18 cellular contexts compared by ENCODE assay signal in the genomic region with DNA sequence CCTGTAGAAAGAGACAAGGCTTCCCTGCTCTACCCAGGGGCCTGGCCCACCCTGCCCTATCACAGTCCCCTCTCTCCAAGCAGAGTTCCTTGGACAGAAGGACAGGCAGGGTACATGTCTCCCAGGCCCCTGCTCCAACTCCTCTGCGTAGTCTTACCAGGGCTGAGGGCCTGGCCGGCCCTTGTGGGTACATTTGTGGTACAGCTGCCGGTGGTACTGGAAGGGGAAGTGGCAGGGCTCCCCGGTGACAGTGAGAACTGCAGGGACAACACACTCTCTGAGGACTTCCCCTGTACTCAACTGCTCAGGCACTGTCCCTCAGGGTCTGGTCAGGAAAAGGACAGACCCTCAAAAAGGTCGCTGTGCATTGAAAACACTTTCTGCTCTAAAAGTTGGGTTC. TPM values are rescaled to one million over a fixed set of nuclear protein-coding genes. Genes with fewer than 3 reads are reported as not detected.
A peak's percentile ranks its signal among the peaks of the same experiment; 100 is the strongest.
DNase-seq lines count a peak whose midpoint lies in the region; ATAC-seq and TF ChIP-seq lines count a peak whose summit lies in the region.
"Had no signal": no experiment of that assay in that cellular context is flagged by ENCODE, and none has a peak within 500 bp of the region (broad histone marks: within the 10 kb centered on the region; RNA-seq: fewer than 3 reads in every experiment).

No MANE protein-coding gene starts in this region.

- peak; percentile 48 for DNase-seq in activated naive CD8-positive, alpha-beta T cell treated with anti-CD3 and anti-CD28 coated beads, Interleukin-2, amount 10 ng/mL, durations not matched to agents 7 days and 5 days
- DNase-seq in activated naive CD8-positive, alpha-beta T cell treated with anti-CD3 and anti-CD28 coated beads, Interleukin-2, amount 50 U/mL, for 24 hours, result no peak
- DNase-seq in left ventricle myocardium superior, result peak; percentile 53
- DNase-seq in transverse colon, result peak; percentile 61
- DNase-seq in stimulated activated CD4-positive, alpha-beta T cell treated with anti-CD3 and anti-CD28 coated beads, Interleukin-4, amount 100 ng/mL, for 1 hour, result no peak
- no peak for DNase-seq in suprapubic skin (ENCODE audit: low spot score in 2 of 2)
- DNase-seq in osteocyte (ENCODE audit: extremely low spot score, unreplicated experiment), result no peak
- DNase-seq: activated T-cell treated with anti-CD3 and anti-CD28 coated beads for 4 hours, colonic mucosa, NCI-H1436 treated with DMSO at 0.1 percent for 48 hours, NCI-H510A treated with DMSO at 0.1 percent for 48 hours, SHP77 treated with DMSO at 0.1 percent for 48 hours had no signal

- H3K79me2 ChIP-seq in OCI-LY3 (ENCODE audit: low read length), result no peaks in the 10 kb centered on the region

- no peaks in the 10 kb centered on the region for H3K9me3 Mint-ChIP-seq in activated naive CD8-positive, alpha-beta T cell treated with anti-CD3 and anti-CD28 coated beads, Interleukin-2, amount 10 ng/mL, durations not matched to agents 7 days and 5 days
- H3K9me3 Mint-ChIP-seq in activated naive CD8-positive, alpha-beta T cell treated with anti-CD3 and anti-CD28 coated beads, Interleukin-2, amount 50 U/mL, for 24 hours, result no peaks in the 10 kb centered on the region
- no peaks in the 10 kb centered on the region for H3K9me3 Mint-ChIP-seq in osteocyte (ENCODE audit: unreplicated experiment)
- H3K9me3 Mint-ChIP-seq: neural progenitor cell had no signal

- TF ChIP-seq POLR2A in transverse colon (IDR thresholded peaks at IDR 0.05) (no peak), suprapubic skin (IDR thresholded peaks at IDR 0.05) (no peak)

- H3K4me3 Mint-ChIP-seq in activated naive CD8-positive, alpha-beta T cell treated with anti-CD3 and anti-CD28 coated beads, Interleukin-2, amount 10 ng/mL, durations not matched to agents 7 days and 5 days, result peak overlapping the region; percentile 35
- H3K4me3 Mint-ChIP-seq in activated naive CD8-positive, alpha-beta T cell treated with anti-CD3 and anti-CD28 coated beads, Interleukin-2, amount 50 U/mL, for 24 hours, result no peak overlapping the region
- no peak overlapping the region for H3K4me3 Mint-ChIP-seq in osteocyte (ENCODE audit: unreplicated experiment)

- H3K9me3 ChIP-seq in OCI-LY3 (ENCODE audit: insufficient read depth, low read length) (no peaks in the 10 kb centered on the region), transverse colon (no peaks in the 10 kb centered on the region), suprapubic skin (no peaks in the 10 kb centered on the region)
- H3K9me3 ChIP-seq: colonic mucosa had no signal

- no peaks in the 10 kb centered on the region for H3K36me3 ChIP-seq in OCI-LY3 (replicated peaks; ENCODE audit: low read depth, low read length)
- no peaks in the 10 kb centered on the region for H3K36me3 ChIP-seq in transverse colon
- H3K36me3 ChIP-seq in suprapubic skin, result no peaks in the 10 kb centered on the region
- H3K36me3 ChIP-seq: colonic mucosa, neural progenitor cell had no signal

- no peak overlapping the region for H3K9ac ChIP-seq in OCI-LY3 (ENCODE audit: low read length)
- H3K9ac ChIP-seq: neural progenitor cell had no signal

- H3K27ac ChIP-seq in OCI-LY3 (ENCODE audit: low read length), result no peak overlapping the region
- H3K27ac ChIP-seq in transverse colon, result no peak overlapping the region
- H3K27ac ChIP-seq in suprapubic skin, result no peak overlapping the region
- H3K27ac ChIP-seq: colonic mucosa, neural progenitor cell had no signal

- TF ChIP-seq EP300 in transverse colon (IDR thresholded peaks at IDR 0.05; ENCODE audit: low read depth), result no peak
- no peak for TF ChIP-seq EP300 in suprapubic skin (IDR thresholded peaks at IDR 0.05)

- H3K4me3 ChIP-seq in OCI-LY3 (ENCODE audit: low read length) (no peak overlapping the region), transverse colon (no peak overlapping the region), suprapubic skin (no peak overlapping the region)
- H3K4me3 ChIP-seq: colonic mucosa, neural progenitor cell had no signal

- WGBS in transverse colon (ENCODE audit: low coverage in 1 of 2), 2 donors, result 69% methylated on average over 5 of the region's 5 CpGs; no CpG with 5 or more reads in 1 of the 2 donors
- 86% methylated on average over 5 of the region's 5 CpGs for WGBS in suprapubic skin

- POLR2A ChIA-PET in activated naive CD8-positive, alpha-beta T cell treated with anti-CD3 and anti-CD28 coated beads, Interleukin-2, amount 10 ng/mL, durations not matched to agents 7 days and 5 days (lab: Charles Lee), result interaction anchor here (2.7 to 5.5 kb wide), 4 partner anchors 24 to 49 kb away, joined by 19 to 145 read pairs (median 116); a partner anchor contains a TSS

- no peak overlapping the region; the same call in 1 of the 2 replicates for H2AFZ ChIP-seq in OCI-LY3 (ENCODE audit: low read depth, low read length)
- H2AFZ ChIP-seq: neural progenitor cell had no signal

- in situ Hi-C loops in transverse colon (cut with MboI; ENCODE audit: low pct_ligation_motif_present in 1 of 4, low pct_unique_long_range_greater_than_20kb in 1 of 4, low sequenced_read_pairs in 3 of 4), result no loop called here

- H3K27me3 ChIP-seq in OCI-LY3 (ENCODE audit: low read depth, low read length) (peaks cover 17% of the 10 kb centered on the region), transverse colon (peaks cover 31% of the 10 kb centered on the region), suprapubic skin (peaks cover 27% of the 10 kb centered on the region)

- H4K20me1 ChIP-seq in OCI-LY3 (ENCODE audit: insufficient read depth, low read length), result no peaks in the 10 kb centered on the region

- 0 out of 2 replicates have a peak overlapping the region, but pooled peaks have one; percentile 16 for H3K4me2 ChIP-seq in OCI-LY3 (ENCODE audit: low read length)
- H3K4me2 ChIP-seq: neural progenitor cell had no signal

- H3K27me3 Mint-ChIP-seq in activated naive CD8-positive, alpha-beta T cell treated with anti-CD3 and anti-CD28 coated beads, Interleukin-2, amount 10 ng/mL, durations not matched to agents 7 days and 5 days, result peaks cover 22% of the 10 kb centered on the region
- H3K27me3 Mint-ChIP-seq in activated naive CD8-positive, alpha-beta T cell treated with anti-CD3 and anti-CD28 coated beads, Interleukin-2, amount 50 U/mL, for 24 hours, result peaks cover 28% of the 10 kb centered on the region
- H3K27me3 Mint-ChIP-seq in osteocyte (ENCODE audit: unreplicated experiment), result peaks cover 19% of the 10 kb centered on the region

- no peak for ATAC-seq in activated naive CD8-positive, alpha-beta T cell treated with anti-CD3 and anti-CD28 coated beads, Interleukin-2, amount 10 ng/mL, durations not matched to agents 7 days and 5 days (ENCODE audit: low read depth)
- no peak for ATAC-seq in activated naive CD8-positive, alpha-beta T cell treated with anti-CD3 and anti-CD28 coated beads, Interleukin-2, amount 50 U/mL, for 24 hours
- no peak for ATAC-seq in left ventricle myocardium superior
- ATAC-seq: esophagus mucosa had no signal

- H3K36me3 Mint-ChIP-seq in activated naive CD8-positive, alpha-beta T cell treated with anti-CD3 and anti-CD28 coated beads, Interleukin-2, amount 10 ng/mL, durations not matched to agents 7 days and 5 days, result peaks cover 3% of the 10 kb centered on the region
- no peaks in the 10 kb centered on the region for H3K36me3 Mint-ChIP-seq in activated naive CD8-positive, alpha-beta T cell treated with anti-CD3 and anti-CD28 coated beads, Interleukin-2, amount 50 U/mL, for 24 hours (ENCODE audit: low read depth)
- no peaks in the 10 kb centered on the region for H3K36me3 Mint-ChIP-seq in osteocyte (ENCODE audit: unreplicated experiment)
- H3K36me3 Mint-ChIP-seq: neural progenitor cell had no signal

- no peak overlapping the region for H3K27ac Mint-ChIP-seq in activated naive CD8-positive, alpha-beta T cell treated with anti-CD3 and anti-CD28 coated beads, Interleukin-2, amount 10 ng/mL, durations not matched to agents 7 days and 5 days
- H3K27ac Mint-ChIP-seq in activated naive CD8-positive, alpha-beta T cell treated with anti-CD3 and anti-CD28 coated beads, Interleukin-2, amount 50 U/mL, for 24 hours, result no peak overlapping the region
- H3K27ac Mint-ChIP-seq in osteocyte (ENCODE audit: unreplicated experiment), result no peak overlapping the region
- H3K27ac Mint-ChIP-seq: neural progenitor cell had no signal

- peaks cover 40% of the 10 kb centered on the region for H3K4me1 Mint-ChIP-seq in activated naive CD8-positive, alpha-beta T cell treated with anti-CD3 and anti-CD28 coated beads, Interleukin-2, amount 10 ng/mL, durations not matched to agents 7 days and 5 days
- peaks cover 33% of the 10 kb centered on the region for H3K4me1 Mint-ChIP-seq in activated naive CD8-positive, alpha-beta T cell treated with anti-CD3 and anti-CD28 coated beads, Interleukin-2, amount 50 U/mL, for 24 hours
- H3K4me1 Mint-ChIP-seq in osteocyte (ENCODE audit: unreplicated experiment), result peaks cover 16% of the 10 kb centered on the region

- intact Hi-C loops in left ventricle myocardium superior (cut with micrococcal nuclease), result no loop called here
- intact Hi-C loops in transverse colon (cut with DNase I; ENCODE audit: low total_unique reads), result no loop called here

- H3K4me1 ChIP-seq in OCI-LY3 (ENCODE audit: low read length) (peaks cover 19% of the 10 kb centered on the region), transverse colon (peaks cover 20 to 40% (median 31%) of the 10 kb centered on the region in 4 donors), suprapubic skin (peaks cover 31% of the 10 kb centered on the region)

- no peak for TF ChIP-seq CTCF in OCI-LY3 (IDR thresholded peaks at IDR 0.05; ENCODE audit: low read depth, low read length)
- TF ChIP-seq CTCF in transverse colon (IDR thresholded peaks at IDR 0.05), result no peak
- TF ChIP-seq CTCF in suprapubic skin (IDR thresholded peaks at IDR 0.05), result no peak
- no peak for TF ChIP-seq CTCF in osteocyte (IDR thresholded peaks at IDR 0.05)

RNA-seq across cellular contexts. Expression of a gene that starts 3.6 kb away (rescaled TPM):
- 1 to 10 TPM; 2.2 to 2.8 TPM for total RNA-seq in activated naive CD8-positive, alpha-beta T cell treated with anti-CD3 and anti-CD28 coated beads, Interleukin-2, amount 10 ng/mL, durations not matched to agents 7 days and 5 days
- total RNA-seq in left ventricle myocardium superior (not detected), transverse colon (10 to 100 TPM in 1 of 4 donors, 1 to 10 TPM in 3; 2.6 to 20.1 (median 5.6) TPM), suprapubic skin (10 to 100 TPM in 1 of 4 donors, 1 to 10 TPM in 3; 2.3 to 18.4 (median 7.1) TPM), osteocyte (1.0 and 1.5 TPM in 2 replicates)

RNA-seq across cellular contexts. Expression of a gene that starts 5.3 kb away (rescaled TPM):
- not detected for total RNA-seq in activated naive CD8-positive, alpha-beta T cell treated with anti-CD3 and anti-CD28 coated beads, Interleukin-2, amount 10 ng/mL, durations not matched to agents 7 days and 5 days
- total RNA-seq in left ventricle myocardium superior, result not detected
- total RNA-seq in transverse colon, result not detected
- total RNA-seq in suprapubic skin, result not detected
- total RNA-seq in osteocyte, result not detected in 2 replicates
- total RNA-seq: A172, colonic mucosa, esophagus mucosa, HT-29 had no signal

RNA-seq across cellular contexts. Expression of a gene that starts 20.7 kb away (rescaled TPM):
- total RNA-seq in activated naive CD8-positive, alpha-beta T cell treated with anti-CD3 and anti-CD28 coated beads, Interleukin-2, amount 10 ng/mL, durations not matched to agents 7 days and 5 days, result 100 to 1,000 TPM; 181 to 186 TPM
- 17.6 TPM for total RNA-seq in left ventricle myocardium superior
- total RNA-seq in transverse colon, result 10 to 100 TPM; 21.5 to 40.5 (median 36.4) TPM
- 10 to 100 TPM; 29.1 to 62.2 (median 37.1) TPM for total RNA-seq in suprapubic skin
- 35.6 and 38.2 TPM in 2 replicates for total RNA-seq in osteocyte

RNA-seq across cellular contexts. Expression of a gene that starts 21.6 kb away (rescaled TPM):
- 1 to 10 TPM; 1.9 to 2.1 TPM for total RNA-seq in activated naive CD8-positive, alpha-beta T cell treated with anti-CD3 and anti-CD28 coated beads, Interleukin-2, amount 10 ng/mL, durations not matched to agents 7 days and 5 days
- total RNA-seq in left ventricle myocardium superior, result not detected
- under 1 TPM in 1 of 4 donors, not detected in 3; 0.55 TPM for total RNA-seq in transverse colon
- total RNA-seq in suprapubic skin, result under 1 TPM in 1 of 4 donors, not detected in 3; 0.29 TPM
- not detected in 2 replicates for total RNA-seq in osteocyte
- total RNA-seq: colonic mucosa, HT-29, temporal lobe had no signal

RNA-seq across cellular contexts. Expression of a gene that starts 40.8 kb away (rescaled TPM):
- 10 to 100 TPM; 10.0 to 10.6 TPM for total RNA-seq in activated naive CD8-positive, alpha-beta T cell treated with anti-CD3 and anti-CD28 coated beads, Interleukin-2, amount 10 ng/mL, durations not matched to agents 7 days and 5 days
- total RNA-seq in left ventricle myocardium superior (0.40 TPM), transverse colon (1 to 10 TPM in 3 of 4 donors, not detected in 1; 2.1 to 5.0 (median 2.5) TPM), suprapubic skin (1 to 10 TPM; 5.7 to 9.8 (median 7.8) TPM), osteocyte (2.8 and 4.4 TPM in 2 replicates)

Comparison
In these comparisons a context has a peak if more than half of its experiments do, and no peak if none do; other contexts are left out.
1. DNase-seq: peak in activated naive CD8-positive, alpha-beta T cell treated with anti-CD3 and anti-CD28 coated beads, Interleukin-2, amount 10 ng/mL, durations not matched to agents 7 days and 5 days (single experiment), left ventricle myocardium superior (single experiment) and transverse colon (single experiment); none in activated naive CD8-positive, alpha-beta T cell treated with anti-CD3 and anti-CD28 coated beads, Interleukin-2, amount 50 U/mL, for 24 hours (single experiment), stimulated activated CD4-positive, alpha-beta T cell treated with anti-CD3 and anti-CD28 coated beads, Interleukin-4, amount 100 ng/mL, for 1 hour (single experiment), suprapubic skin (0 of 2) and osteocyte (single experiment).